1 cellular context compared by ENCODE assay signal in genomic region chr1:160821627-160822026, GRCh38.
TF ChIP-seq lines count a peak whose summit lies in the region.

No MANE protein-coding gene starts in this region.

TF ChIP-seq in GM12878, 131 proteins besides CTCF, POLR2A, EP300 and RAD21:
- TF ChIP-seq ZNF687 (IDR thresholded peaks at IDR 0.05), result no peak
- TF ChIP-seq MEF2A (IDR thresholded peaks at IDR 0.05; ENCODE audit: insufficient read depth, low read depth, low read length), result no peak
